18 cellular contexts compared by ENCODE assay signal in the genomic region with DNA sequence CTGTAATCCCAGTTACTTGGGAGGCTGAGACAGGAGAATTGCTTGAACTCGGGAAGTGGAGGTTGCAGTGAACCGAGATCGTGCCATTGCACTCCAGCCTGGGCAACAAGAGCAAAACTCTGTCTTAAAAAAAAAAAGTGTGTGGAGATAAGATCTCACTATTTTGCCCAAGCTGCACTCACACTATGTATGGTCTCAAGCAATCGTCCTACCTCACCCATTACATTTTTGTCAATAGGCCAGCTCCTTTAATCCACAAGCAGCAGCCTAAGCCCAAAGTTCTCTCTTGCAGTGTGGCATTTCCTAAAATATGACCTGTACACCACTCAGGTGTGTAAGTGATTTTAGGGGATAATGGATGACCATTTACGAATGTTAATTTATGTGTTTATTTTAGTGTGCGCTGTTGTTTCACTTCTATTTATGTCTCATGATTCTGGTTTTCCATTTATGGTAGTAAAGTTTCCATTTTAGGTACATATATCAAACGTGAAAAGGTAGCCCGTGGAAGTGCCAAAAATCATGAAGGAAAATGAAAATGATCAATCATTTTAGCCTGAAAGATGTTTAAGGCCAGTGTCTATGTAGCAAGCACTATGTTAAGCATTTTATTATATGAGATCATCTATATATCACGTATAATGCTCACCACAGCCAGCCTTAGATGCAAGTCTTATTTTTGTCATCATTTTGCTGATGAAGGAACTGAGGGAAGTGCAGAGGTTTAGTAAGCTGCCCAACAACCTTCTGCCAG. TPM values are rescaled to one million over a fixed set of nuclear protein-coding genes. Genes with fewer than 3 reads are reported as not detected.
DNase-seq lines count a peak whose midpoint lies in the region; ATAC-seq and TF ChIP-seq lines count a peak whose summit lies in the region.
"Had no signal": no experiment of that assay in that cellular context is flagged by ENCODE, and none has a peak within 500 bp of the region (broad histone marks: within the 10 kb centered on the region; RNA-seq: fewer than 3 reads in every experiment).

No MANE protein-coding gene starts in this region.

- no peaks in the 10 kb centered on the region for H3K9me3 ChIP-seq in CD4-positive, CD25-positive, alpha-beta regulatory T cell (ENCODE audit: control insufficient read depth in 2 of 2, low read length in 2 of 2)
- H3K9me3 ChIP-seq in effector memory CD4-positive, alpha-beta T cell (ENCODE audit: control insufficient read depth, low read length), result no peaks in the 10 kb centered on the region
- H3K9me3 ChIP-seq: pancreas had no signal

- no peaks in the 10 kb centered on the region for H3K27me3 ChIP-seq in CD4-positive, CD25-positive, alpha-beta regulatory T cell (ENCODE audit: control insufficient read depth, insufficient read depth, low read length)
- no peaks in the 10 kb centered on the region for H3K27me3 ChIP-seq in effector memory CD4-positive, alpha-beta T cell (replicated peaks; ENCODE audit: control insufficient read depth, insufficient read depth, low read length, poor library complexity, severe bottlenecking)
- H3K27me3 ChIP-seq: pancreas had no signal

- peaks cover 9 to 52% (median 34%) of the 10 kb centered on the region in 4 donors for H3K4me1 Mint-ChIP-seq in CD4-positive, CD25-positive, alpha-beta regulatory T cell
- peaks cover 38% of the 10 kb centered on the region for H3K4me1 Mint-ChIP-seq in T-helper 1 cell treated with Interleukin-12 subunit alpha and Interleukin-12 subunit beta and Interleukin-4 antibody, amounts not matched to agents 30 μg/mL and 1 μg/mL, for 36 hours (ENCODE audit: low read depth)

- no peaks in the 10 kb centered on the region for H3K27me3 Mint-ChIP-seq in CD4-positive, CD25-positive, alpha-beta regulatory T cell
- H3K27me3 Mint-ChIP-seq in T-helper 1 cell treated with Interleukin-12 subunit alpha and Interleukin-12 subunit beta and Interleukin-4 antibody, amounts not matched to agents 30 μg/mL and 1 μg/mL, for 36 hours (ENCODE audit: low read depth), result no peaks in the 10 kb centered on the region

- no peak for TF ChIP-seq CTCF in GM12864 (IDR thresholded peaks at IDR 0.05; ENCODE audit: low read depth, low read length, missing control alignments)

- peak in 1 of 3 donors; percentile 53 for DNase-seq in CD4-positive, CD25-positive, alpha-beta regulatory T cell
- DNase-seq in GM12864 (ENCODE audit: low read depth) (no peak), RPMI8226 (no peak)
- no peak for DNase-seq in effector memory CD4-positive, alpha-beta T cell
- DNase-seq in activated effector memory CD4-positive, alpha-beta T cell treated with anti-CD3 and anti-CD28 coated beads, Interleukin-2, amount 50 U/mL, for 16 hours, result no peak
- DNase-seq: activated CD4-positive, alpha-beta T cell treated with anti-CD3 and anti-CD28 coated beads, Interleukin-2, amount 50 U/mL, for 48 hours; dermis blood vessel endothelial cell; left ventricle myocardium superior; NCI-H187; NCI-H510A; pancreas; PC-9; stimulated activated CD4-positive, alpha-beta T cell treated with anti-CD3 and anti-CD28 coated beads, Interleukin-2, amount 100 ng/mL, for 48 hours had no signal

- peaks cover 0 to 2% (median 0%) of the 10 kb centered on the region in 7 donors for H3K9me3 Mint-ChIP-seq in CD4-positive, CD25-positive, alpha-beta regulatory T cell
- no peaks in the 10 kb centered on the region for H3K9me3 Mint-ChIP-seq in T-helper 1 cell treated with Interleukin-12 subunit alpha and Interleukin-12 subunit beta and Interleukin-4 antibody, amounts not matched to agents 30 μg/mL and 1 μg/mL, for 36 hours

- H3K4me3 Mint-ChIP-seq in CD4-positive, CD25-positive, alpha-beta regulatory T cell, result peak overlapping the region; percentile 88 to 97 (median 90)
- peak overlapping the region; percentile 86 for H3K4me3 Mint-ChIP-seq in T-helper 1 cell treated with Interleukin-12 subunit alpha and Interleukin-12 subunit beta and Interleukin-4 antibody, amounts not matched to agents 30 μg/mL and 1 μg/mL, for 36 hours

- H3K27ac ChIP-seq in CD4-positive, CD25-positive, alpha-beta regulatory T cell (ENCODE audit: insufficient read depth, low read length, poor library complexity, severe bottlenecking), result peak overlapping the region; percentile 94
- H3K27ac ChIP-seq in effector memory CD4-positive, alpha-beta T cell (ENCODE audit: insufficient read depth, low read length, poor library complexity, severe bottlenecking), result peak overlapping the region; percentile 92
- H3K27ac ChIP-seq: pancreas, PC-9, SK-N-MC had no signal

- H3K36me3 ChIP-seq in CD4-positive, CD25-positive, alpha-beta regulatory T cell (ENCODE audit: control insufficient read depth, insufficient read depth, low read length), result peaks cover 19% of the 10 kb centered on the region
- H3K36me3 ChIP-seq in effector memory CD4-positive, alpha-beta T cell (ENCODE audit: control insufficient read depth, insufficient read depth, low read length), result peaks cover 6% of the 10 kb centered on the region
- H3K36me3 ChIP-seq: pancreas had no signal

- H3K4me3 ChIP-seq in CD4-positive, CD25-positive, alpha-beta regulatory T cell (ENCODE audit: low read depth, low read length), result peak overlapping the region; percentile 99
- H3K4me3 ChIP-seq in GM12864 (ENCODE audit: low read depth, low read length), result peak overlapping the region; percentile 27; the same call in 1 of the 2 replicates
- H3K4me3 ChIP-seq in effector memory CD4-positive, alpha-beta T cell (ENCODE audit: insufficient read depth, low read depth, low read length, poor library complexity, severe bottlenecking), result peak overlapping the region; percentile 35
- H3K4me3 ChIP-seq: pancreas, PC-9, SK-N-MC had no signal

- peak in 1 of 2 donors; percentile 28 for ATAC-seq in CD4-positive, CD25-positive, alpha-beta regulatory T cell (ENCODE audit: low read depth in 2 of 2)
- ATAC-seq in HG03097 (IDR thresholded peaks at IDR 0.05; ENCODE audit: low FRiP score, unreplicated experiment), result no peak
- no peak for ATAC-seq in GM18861 (IDR thresholded peaks at IDR 0.05; ENCODE audit: unreplicated experiment)
- ATAC-seq: left ventricle myocardium superior, pancreas had no signal

- H3K27ac Mint-ChIP-seq in CD4-positive, CD25-positive, alpha-beta regulatory T cell, result peak overlapping the region; percentile 95 to 99 (median 98)
- H3K27ac Mint-ChIP-seq in T-helper 1 cell treated with Interleukin-12 subunit alpha and Interleukin-12 subunit beta and Interleukin-4 antibody, amounts not matched to agents 30 μg/mL and 1 μg/mL, for 36 hours, result peak overlapping the region; percentile 95

- H3K4me1 ChIP-seq in CD4-positive, CD25-positive, alpha-beta regulatory T cell (ENCODE audit: control insufficient read depth, insufficient read depth, low read length, poor library complexity, severe bottlenecking), result peaks cover 84% of the 10 kb centered on the region
- H3K4me1 ChIP-seq in effector memory CD4-positive, alpha-beta T cell (ENCODE audit: control insufficient read depth, insufficient read depth, low read length, poor library complexity, severe bottlenecking), result peaks cover 39% of the 10 kb centered on the region
- H3K4me1 ChIP-seq: pancreas had no signal

- H3K36me3 Mint-ChIP-seq in CD4-positive, CD25-positive, alpha-beta regulatory T cell, result peaks cover 32% of the 10 kb centered on the region
- peaks cover 44% of the 10 kb centered on the region for H3K36me3 Mint-ChIP-seq in T-helper 1 cell treated with Interleukin-12 subunit alpha and Interleukin-12 subunit beta and Interleukin-4 antibody, amounts not matched to agents 30 μg/mL and 1 μg/mL, for 36 hours (ENCODE audit: low read depth)

RNA-seq across cellular contexts. Expression of a gene that starts 5.6 kb away (rescaled TPM):
- 388 TPM for total RNA-seq in CD4-positive, CD25-positive, alpha-beta regulatory T cell
- 1,000 to 10,000 TPM in 2 of 4 donors, 100 to 1,000 TPM in 2; 968 to 1,114 (median 1,027) TPM for polyA plus RNA-seq in CD4-positive, CD25-positive, alpha-beta regulatory T cell
- total RNA-seq: temporal lobe had no signal

RNA-seq across cellular contexts. Expression of a gene that starts 9.6 kb away (rescaled TPM):
- total RNA-seq in CD4-positive, CD25-positive, alpha-beta regulatory T cell, result 0.44 TPM
- not detected for polyA plus RNA-seq in CD4-positive, CD25-positive, alpha-beta regulatory T cell

RNA-seq across cellular contexts. Expression of a gene that starts 34.4 kb away (rescaled TPM):
- 123 TPM for total RNA-seq in CD4-positive, CD25-positive, alpha-beta regulatory T cell
- 100 to 1,000 TPM; 191 to 216 (median 204) TPM for polyA plus RNA-seq in CD4-positive, CD25-positive, alpha-beta regulatory T cell

RNA-seq across cellular contexts. Expression of a gene that starts 34.5 kb away (rescaled TPM):
- 14.2 TPM for total RNA-seq in CD4-positive, CD25-positive, alpha-beta regulatory T cell
- 1 to 10 TPM; 4.6 to 6.2 (median 5.5) TPM for polyA plus RNA-seq in CD4-positive, CD25-positive, alpha-beta regulatory T cell

RNA-seq across cellular contexts. Expression of a gene that starts 35.2 kb away (rescaled TPM):
- 98.2 TPM for total RNA-seq in CD4-positive, CD25-positive, alpha-beta regulatory T cell
- polyA plus RNA-seq in CD4-positive, CD25-positive, alpha-beta regulatory T cell, result 100 to 1,000 TPM; 132 to 150 (median 147) TPM

Comparison
In these comparisons a context has a peak if more than half of its experiments do, and no peak if none do; other contexts are left out.
1. H3K4me3 ChIP-seq: peak in every context shown above with its lines; median percentile 99 in CD4-positive, CD25-positive, alpha-beta regulatory T cell; 35 in effector memory CD4-positive, alpha-beta T cell; 27 in GM12864.